ENCODE assay signal across 14 cellular contexts in genomic region chr20:50514750-50515149, GRCh38. TPM values are rescaled to one million over a fixed set of nuclear protein-coding genes. Genes with fewer than 3 reads are reported as not detected.
DNase-seq lines count a peak whose midpoint lies in the region; ATAC-seq and FAIRE-seq lines count a peak whose summit lies in the region.
"Had no signal": no experiment of that assay in that cellular context is flagged by ENCODE, and none has a peak within 500 bp of the region (broad histone marks: within the 10 kb centered on the region; RNA-seq: fewer than 3 reads in every experiment).

No MANE protein-coding gene starts in this region.

- peak; percentile 64 for FAIRE-seq in GM19239 (lab: Jason Lieb, UNC)

- H4K20me1 ChIP-seq in BLaER1 treated with 17β-estradiol and CSF1 and Interleukin-3, amounts not matched to agents 10 nM and 100 nM, result peaks cover 18 to 95% (median 89%) of the 10 kb centered on the region in 11 experiments; a peak in 20 of 22 replicates

- peaks cover 78 to 89% (median 83%) of the 10 kb centered on the region in 10 experiments for H3K4me1 ChIP-seq in BLaER1 treated with 17β-estradiol and CSF1 and Interleukin-3, amounts not matched to agents 10 nM and 100 nM

- H3K27me3 Mint-ChIP-seq in activated CD4-positive, alpha-beta memory T cell treated with anti-CD3 and anti-CD28 coated beads for 36 hours, result no peaks in the 10 kb centered on the region
- no peaks in the 10 kb centered on the region for H3K27me3 Mint-ChIP-seq in memory B cell

- H3K27ac Mint-ChIP-seq in activated CD4-positive, alpha-beta memory T cell treated with anti-CD3 and anti-CD28 coated beads for 36 hours, result peak overlapping the region; percentile 98
- H3K27ac Mint-ChIP-seq in memory B cell, result peak overlapping the region; percentile 99
- H3K27ac Mint-ChIP-seq: mesothelial cell of epicardium had no signal

- POLR2A ChIA-PET in activated CD4-positive, alpha-beta memory T cell treated with anti-CD3 and anti-CD28 coated beads for 36 hours (lab: Charles Lee), result interaction anchor here (0.6 to 3.5 kb wide), 4 partner anchors 21 to 61 kb away, joined by 3 to 21 read pairs (median 10); no protein-coding TSS in a partner anchor

- H3K27ac ChIP-seq in BLaER1 treated with 17β-estradiol and CSF1 and Interleukin-3, amounts not matched to agents 10 nM and 100 nM, result peak overlapping the region in 4 of 11 experiments; percentile 41 to 89 (median 87); a peak in 6 of 22 replicates
- H3K27ac ChIP-seq: HL-60 had no signal

- H3K4me3 ChIP-seq in BLaER1 treated with 17β-estradiol and CSF1 and Interleukin-3, amounts not matched to agents 10 nM and 100 nM, result peak overlapping the region in 2 of 10 experiments; percentile 12 to 88; a peak in 1 of 20 replicates

- H3K4me1 Mint-ChIP-seq in activated CD4-positive, alpha-beta memory T cell treated with anti-CD3 and anti-CD28 coated beads for 36 hours (ENCODE audit: low read depth), result peaks cover 74% of the 10 kb centered on the region
- H3K4me1 Mint-ChIP-seq in memory B cell, result peaks cover 65% of the 10 kb centered on the region

- peak overlapping the region in 7 of 11 experiments; percentile 81 to 97 (median 93); a peak in 13 of 22 replicates for H3K4me2 ChIP-seq in BLaER1 treated with 17β-estradiol and CSF1 and Interleukin-3, amounts not matched to agents 10 nM and 100 nM

- no peaks in the 10 kb centered on the region for H3K27me3 ChIP-seq in BLaER1 treated with 17β-estradiol and CSF1 and Interleukin-3, amounts not matched to agents 10 nM and 100 nM

- H3K9ac ChIP-seq in BLaER1 treated with 17β-estradiol and CSF1 and Interleukin-3, amounts not matched to agents 10 nM and 100 nM, result peak overlapping the region in 1 of 11 experiments; percentile 81; a peak in 1 of 22 replicates

- DNase-seq in GM19239 (ENCODE audit: insufficient read length, low spot score) (no peak), memory B cell (ENCODE audit: low spot score in 2 of 2) (no peak), ureter (ENCODE audit: low spot score) (no peak), KG1 (lab: John Stamatoyannopoulos, UW) (no peak), cerebellar cortex (ENCODE audit: low spot score) (no peak)
- DNase-seq in activated CD4-positive, alpha-beta memory T cell treated with anti-CD3 and anti-CD28 coated beads for 36 hours, result peak; percentile 51
- DNase-seq: central memory CD4-positive, alpha-beta T cell; glutamatergic neuron; NCI-H1694; stimulated activated CD4-positive, alpha-beta T cell treated with anti-CD3 and anti-CD28 coated beads, Interleukin-2, amount 100 ng/mL, for 24 hours had no signal

- CTCF ChIA-PET in activated CD4-positive, alpha-beta memory T cell treated with anti-CD3 and anti-CD28 coated beads for 36 hours (lab: Charles Lee), result interaction anchor here (0.8 to 3.2 kb wide), 9 partner anchors 27 to 65 kb away, joined by 3 to 13 read pairs (median 3); no protein-coding TSS in a partner anchor

- H3K4me3 Mint-ChIP-seq in activated CD4-positive, alpha-beta memory T cell treated with anti-CD3 and anti-CD28 coated beads for 36 hours, result peak overlapping the region; percentile 86
- peak overlapping the region; percentile 99 for H3K4me3 Mint-ChIP-seq in memory B cell
- H3K4me3 Mint-ChIP-seq: mesothelial cell of epicardium had no signal

- no peaks in the 10 kb centered on the region for H3K9me3 ChIP-seq in BLaER1 treated with 17β-estradiol and CSF1 and Interleukin-3, amounts not matched to agents 10 nM and 100 nM (replicated peaks in 1 of 11)

- peaks cover 0 to 19% (median 11%) of the 10 kb centered on the region in 11 experiments; a peak in 8 of 22 replicates for H3K36me3 ChIP-seq in BLaER1 treated with 17β-estradiol and CSF1 and Interleukin-3, amounts not matched to agents 10 nM and 100 nM

- intact Hi-C loops in activated CD4-positive, alpha-beta memory T cell treated with anti-CD3 and anti-CD28 coated beads for 36 hours (cut with micrococcal nuclease), result no loop called here

- ATAC-seq in memory B cell (ENCODE audit: low read depth) (no peak), HG03457 (IDR thresholded peaks at IDR 0.05; ENCODE audit: unreplicated experiment) (no peak)

- H3K36me3 Mint-ChIP-seq in activated CD4-positive, alpha-beta memory T cell treated with anti-CD3 and anti-CD28 coated beads for 36 hours, result peaks cover 42% of the 10 kb centered on the region
- peaks cover 17% of the 10 kb centered on the region for H3K36me3 Mint-ChIP-seq in memory B cell
- H3K36me3 Mint-ChIP-seq: mesothelial cell of epicardium had no signal

- no peaks in the 10 kb centered on the region for H3K9me3 Mint-ChIP-seq in activated CD4-positive, alpha-beta memory T cell treated with anti-CD3 and anti-CD28 coated beads for 36 hours
- no peaks in the 10 kb centered on the region for H3K9me3 Mint-ChIP-seq in memory B cell
- H3K9me3 Mint-ChIP-seq: mesothelial cell of epicardium had no signal

RNA-seq across cellular contexts. Expression of gene PTPN1, which starts 4.6 kb away (rescaled TPM):
- total RNA-seq in activated CD4-positive, alpha-beta memory T cell treated with anti-CD3 and anti-CD28 coated beads for 36 hours, result 10 to 100 TPM; 80.6 to 83.4 TPM
- 33.6 TPM for total RNA-seq in ureter
